Comparison of ENCODE assay signal across 10 cellular contexts in genomic region chr1:68384872-68385390, GRCh38.
A peak's percentile ranks its signal among the peaks of the same experiment; 100 is the strongest.
DNase-seq lines count a peak whose midpoint lies in the region; ATAC-seq, FAIRE-seq and TF ChIP-seq lines count a peak whose summit lies in the region.
"Had no signal": no experiment of that assay in that cellular context is flagged by ENCODE, and none has a peak within 500 bp of the region (broad histone marks: within the 10 kb centered on the region; RNA-seq: fewer than 3 reads in every experiment).

No MANE protein-coding gene starts in this region.

- FAIRE-seq in A549 (lab: Jason Lieb, UNC) (no peak), K562 (lab: Jason Lieb, UNC) (peak; percentile 6), urothelium cell line (lab: Jason Lieb, UNC) (no peak)

- TF ChIP-seq POLR2A in A549 (IDR thresholded peaks at IDR 0.05; ENCODE audit: low read length) (no peak), K562 (conservative IDR thresholded peaks at IDR 0.05) (no peak)

- H3K9ac ChIP-seq in HUES6 (ENCODE audit: low read length) = peak overlapping the region; percentile 64
- H3K9ac ChIP-seq in K562 (ENCODE audit: insufficient read depth in 1 of 2, low read depth in 2 of 2, low read length in 2 of 2) = no peak overlapping the region

- no peak overlapping the region for H2AFZ ChIP-seq in K562 (ENCODE audit: low read depth, low read length)

- H3K36me3 ChIP-seq in HUES6 (ENCODE audit: control insufficient read depth, insufficient read depth, low read length) (no peaks in the 10 kb centered on the region), K562 (ENCODE audit: control insufficient read depth, insufficient read depth, low read length) (no peaks in the 10 kb centered on the region)
- H3K36me3 ChIP-seq: uterus had no signal

- 30% methylated on average over 2 of the region's 2 CpGs for WGBS in A549 (ENCODE audit: missing lambda C conversion rate)
- WGBS in K562 (ENCODE audit: insufficient coverage, low coverage, missing lambda C conversion rate) = 0% methylated on average over 2 of the region's 2 CpGs

- H3K4me3 ChIP-seq in A549 (no peak overlapping the region), HUES6 (ENCODE audit: low read depth, low read length) (no peak overlapping the region), K562 (no peak overlapping the region)
- H3K4me3 ChIP-seq: uterus had no signal

- TF ChIP-seq RAD21 in A549 (conservative IDR thresholded peaks at IDR 0.05 in 1 of 2, IDR thresholded peaks at IDR 0.05 in 1 of 2) (no peak), K562 (CRISPR knock-in tag; conservative IDR thresholded peaks at IDR 0.05 in 1 of 2, IDR thresholded peaks at IDR 0.05 in 1 of 2) (no peak)

- H3K27me3 ChIP-seq in HUES6 (ENCODE audit: control insufficient read depth, insufficient read depth, low read length) (no peaks in the 10 kb centered on the region), K562 (ENCODE audit: control insufficient read depth in 2 of 2, insufficient read depth in 2 of 2, low read length in 2 of 2) (no peaks in the 10 kb centered on the region)
- H3K27me3 ChIP-seq: uterus had no signal

- BruUV-seq in K562 (replicated peaks; lab: Mats Ljungman, UMichigan) = no TSS peak

- H3K27ac ChIP-seq in A549 (peak overlapping the region; percentile 38 to 69; a peak in 4 of 6 replicates), HUES6 (ENCODE audit: low read depth, low read length) (peak overlapping the region; percentile 74; the same call in 1 of the 2 replicates), K562 (ENCODE audit: extremely low read depth, low read depth, low read length) (no peak overlapping the region)

- TF ChIP-seq CTCF in A549 (IDR thresholded peaks at IDR 0.05) (0 out of 3 replicates have a peak, but pooled peaks have one; percentile 0), K562 (IDR thresholded peaks at IDR 0.05 in 2 of 3, conservative IDR thresholded peaks at IDR 0.05 in 1 of 3; ENCODE audit: insufficient read depth in 2 of 3, low read depth in 1 of 3, low read length in 3 of 3) (no peak)

- DNase-seq in A549 (ENCODE audit: low read depth in 1 of 2, low spot score in 1 of 2) (no peak), K562 (ENCODE audit: extremely low read depth in 1 of 4, low spot score in 3 of 4) (no peak), iris pigment epithelial cell (ENCODE audit: low read depth) (peak; percentile 47), RPMI8226 (no peak), urothelium cell line (ENCODE audit: low spot score) (no peak), NCI-H774 (lab: John Stamatoyannopoulos, UW) (no peak)
- DNase-seq: T-helper 17 cell had no signal

- no peaks in the 10 kb centered on the region for H3K79me2 ChIP-seq in K562 (ENCODE audit: control insufficient read depth, insufficient read depth, low read length)

- no peaks in the 10 kb centered on the region for H4K20me1 ChIP-seq in K562 (replicated peaks; ENCODE audit: control insufficient read depth, insufficient read depth, low read length)

- H3K4me2 ChIP-seq in A549 = peak overlapping the region; percentile 55
- H3K4me2 ChIP-seq in K562 (ENCODE audit: insufficient read depth, low read length) = no peak overlapping the region

- H3K9me3 ChIP-seq in A549 = no peaks in the 10 kb centered on the region
- H3K9me3 ChIP-seq in HUES6 (ENCODE audit: control insufficient read depth, insufficient read depth, low read depth, low read length) = no peaks in the 10 kb centered on the region; the same call in 1 of the 2 replicates
- H3K9me3 ChIP-seq in K562 (replicated peaks; ENCODE audit: control insufficient read depth, insufficient read depth, low read depth, low read length) = no peaks in the 10 kb centered on the region
- H3K9me3 ChIP-seq: uterus had no signal

- no peak for TF ChIP-seq EP300 in A549 (IDR thresholded peaks at IDR 0.05)
- TF ChIP-seq EP300 in K562 (IDR thresholded peaks at IDR 0.05; ENCODE audit: low read length) = no peak

- in situ Hi-C loops in K562 (cut with MboI) = no loop called here

- intact Hi-C loops in K562 (cut with micrococcal nuclease) = no loop called here

- ATAC-seq in A549 (peak in 1 of 2 experiments; percentile 49; a peak in 3 of 6 replicates), K562 (no peak), HG03280 (IDR thresholded peaks at IDR 0.05; ENCODE audit: unreplicated experiment) (no peak)
- ATAC-seq: T-helper 17 cell had no signal

- no peaks in the 10 kb centered on the region for H3K9me1 ChIP-seq in K562 (ENCODE audit: control insufficient read depth, insufficient read depth, low read length)

- POLR2A ChIA-PET in A549 (lab: Yijun Ruan, JAX) = no interaction called here
- POLR2A ChIA-PET in K562 (lab: Yijun Ruan, JAX) = no interaction called here

- CTCF ChIA-PET in A549 (lab: Yijun Ruan, JAX) (interaction anchor here (1.0 to 1.2 kb wide), 2 partner anchors 535 to 852 kb away, joined by 3 to 5 read pairs; no protein-coding TSS in a partner anchor), K562 (lab: Yijun Ruan, JAX; ENCODE audit: low intra/inter-chr PET ratio) (no interaction called here)

- H3K4me1 ChIP-seq in A549 (peaks cover 28% of the 10 kb centered on the region), HUES6 (ENCODE audit: control insufficient read depth, insufficient read depth, low read length) (peaks cover 12% of the 10 kb centered on the region; the same call in 1 of the 2 replicates), K562 (replicated peaks in 1 of 2; ENCODE audit: control insufficient read depth in 2 of 2, insufficient read depth in 2 of 2, low read length in 2 of 2) (no peaks in the 10 kb centered on the region)
- H3K4me1 ChIP-seq: uterus had no signal

TF ChIP-seq in A549, 52 proteins besides CTCF, POLR2A, EP300 and RAD21 (continues in another document):
- TF ChIP-seq ELK1 (IDR thresholded peaks at IDR 0.05; ENCODE audit: low read depth, low read length) (no peak), HDAC2 (IDR thresholded peaks at IDR 0.05) (no peak), BCL3 (IDR thresholded peaks at IDR 0.05) (no peak), E2F6 (IDR thresholded peaks at IDR 0.05; ENCODE audit: borderline replicate concordance, low read depth) (no peak), HOXB13 (CRISPR knock-in tag; IDR thresholded peaks at IDR 0.05; ENCODE audit: low read depth) (peak; percentile 60; the same call in 1 of the 2 replicates), FOXS1 (CRISPR knock-in tag; IDR thresholded peaks at IDR 0.05) (0 out of 2 replicates have a peak, but pooled peaks have one; percentile 32)

TF ChIP-seq in K562, 482 proteins besides CTCF, POLR2A, EP300 and RAD21:
- no peak for TF ChIP-seq ZNF407 (IDR thresholded peaks at IDR 0.05; ENCODE audit: low read depth)
- TF ChIP-seq ZNF175 (CRISPR knock-in tag; IDR thresholded peaks at IDR 0.05; ENCODE audit: low read depth) = 0 out of 2 replicates have a peak, but pooled peaks have one; percentile 43
- TF ChIP-seq FOSL1 (tag; conservative IDR thresholded peaks at IDR 0.05) = peak; percentile 75
- peak; percentile 59; the same call in 1 of the 2 replicates for TF ChIP-seq ZNF589 (CRISPR knock-in tag; IDR thresholded peaks at IDR 0.05; ENCODE audit: low read depth)

Comparison
In these comparisons a context has a peak if more than half of its experiments do, and no peak if none do; other contexts are left out.
1. Of the 35 proteins assayed by ChIP-seq in both K562 and A549: peak only in K562: none; only in A549: CTCF; in both: none; in neither: 34.